Comparison of ENCODE assay signal across 1 cellular context in genomic region chr16:69123894-69124293, GRCh38.
TF ChIP-seq lines count a peak whose summit lies in the region.

No MANE protein-coding gene starts in this region.

TF ChIP-seq in H1, 55 proteins besides CTCF, POLR2A, EP300 and RAD21:
- no peak for TF ChIP-seq SAP30 (IDR thresholded peaks at IDR 0.05; ENCODE audit: insufficient read depth, insufficient replicate concordance, low read length)
- TF ChIP-seq RFX5 (IDR thresholded peaks at IDR 0.05; ENCODE audit: borderline replicate concordance, low read depth, low read length), result no peak
- TF ChIP-seq, protein P1, sequence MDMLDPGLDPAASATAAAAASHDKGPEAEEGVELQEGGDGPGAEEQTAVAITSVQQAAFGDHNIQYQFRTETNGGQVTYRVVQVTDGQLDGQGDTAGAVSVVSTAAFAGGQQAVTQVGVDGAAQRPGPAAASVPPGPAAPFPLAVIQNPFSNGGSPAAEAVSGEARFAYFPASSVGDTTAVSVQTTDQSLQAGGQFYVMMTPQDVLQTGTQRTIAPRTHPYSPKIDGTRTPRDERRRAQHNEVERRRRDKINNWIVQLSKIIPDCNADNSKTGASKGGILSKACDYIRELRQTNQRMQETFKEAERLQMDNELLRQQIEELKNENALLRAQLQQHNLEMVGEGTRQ (IDR thresholded peaks at IDR 0.05; ENCODE audit: low read length), result no peak
- no peak for TF ChIP-seq TBP (IDR thresholded peaks at IDR 0.05; ENCODE audit: low read depth, low read length)
- TF ChIP-seq SRF (IDR thresholded peaks at IDR 0.05; ENCODE audit: low read depth, low read length), result no peak
- TF ChIP-seq, protein P2, sequence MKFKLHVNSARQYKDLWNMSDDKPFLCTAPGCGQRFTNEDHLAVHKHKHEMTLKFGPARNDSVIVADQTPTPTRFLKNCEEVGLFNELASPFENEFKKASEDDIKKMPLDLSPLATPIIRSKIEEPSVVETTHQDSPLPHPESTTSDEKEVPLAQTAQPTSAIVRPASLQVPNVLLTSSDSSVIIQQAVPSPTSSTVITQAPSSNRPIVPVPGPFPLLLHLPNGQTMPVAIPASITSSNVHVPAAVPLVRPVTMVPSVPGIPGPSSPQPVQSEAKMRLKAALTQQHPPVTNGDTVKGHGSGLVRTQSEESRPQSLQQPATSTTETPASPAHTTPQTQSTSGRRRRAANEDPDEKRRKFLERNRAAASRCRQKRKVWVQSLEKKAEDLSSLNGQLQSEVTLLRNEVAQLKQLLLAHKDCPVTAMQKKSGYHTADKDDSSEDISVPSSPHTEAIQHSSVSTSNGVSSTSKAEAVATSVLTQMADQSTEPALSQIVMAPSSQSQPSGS (IDR thresholded peaks at IDR 0.05; ENCODE audit: low read length), result no peak
- TF ChIP-seq GTF2F1 (IDR thresholded peaks at IDR 0.05; ENCODE audit: borderline replicate concordance, low read depth, low read length), result no peak
- no peak for TF ChIP-seq RNF2 (IDR thresholded peaks at IDR 0.05; ENCODE audit: borderline replicate concordance, low read depth, low read length, missing control alignments, poor library complexity, severe bottlenecking)
- TF ChIP-seq, protein P3, sequence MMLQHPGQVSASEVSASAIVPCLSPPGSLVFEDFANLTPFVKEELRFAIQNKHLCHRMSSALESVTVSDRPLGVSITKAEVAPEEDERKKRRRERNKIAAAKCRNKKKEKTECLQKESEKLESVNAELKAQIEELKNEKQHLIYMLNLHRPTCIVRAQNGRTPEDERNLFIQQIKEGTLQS (IDR thresholded peaks at IDR 0.05; ENCODE audit: insufficient read depth, low read depth, low read length), result no peak
- TF ChIP-seq SP1 (IDR thresholded peaks at IDR 0.05; ENCODE audit: low read depth, low read length), result no peak
- TF ChIP-seq FOSL1 (IDR thresholded peaks at IDR 0.05; ENCODE audit: insufficient read depth, low read depth, low read length), result no peak
- no peak for TF ChIP-seq JUN (IDR thresholded peaks at IDR 0.05; ENCODE audit: low read depth, low read length)
- TF ChIP-seq CTBP2 (IDR thresholded peaks at IDR 0.05; ENCODE audit: borderline replicate concordance, insufficient read depth, insufficient read length, low read length), result no peak
- no peak for TF ChIP-seq BCL11A (IDR thresholded peaks at IDR 0.05; ENCODE audit: low read depth in 2 of 2, low read length in 2 of 2)
- no peak for TF ChIP-seq YY1 (IDR thresholded peaks at IDR 0.05; ENCODE audit: low read depth, low read length)
TF ChIP-seq in H1: peak in this region for 0.
